ENCODE assay signal across 22 cellular contexts in genomic region chr11:96282846-96283245, GRCh38.
DNase-seq lines count a peak whose midpoint lies in the region; ATAC-seq, FAIRE-seq and TF ChIP-seq lines count a peak whose summit lies in the region.
"Had no signal": no experiment of that assay in that cellular context is flagged by ENCODE, and none has a peak within 500 bp of the region (broad histone marks: within the 10 kb centered on the region; RNA-seq: fewer than 3 reads in every experiment).

No MANE protein-coding gene starts in this region.

- TF ChIP-seq CTCF in activated CD8-positive, alpha-beta T cell treated with anti-CD3 and anti-CD28 coated beads for 36 hours (IDR thresholded peaks at IDR 0.05): no peak
- TF ChIP-seq CTCF in osteocyte (IDR thresholded peaks at IDR 0.05): no peak

- ATAC-seq in activated CD8-positive, alpha-beta T cell treated with anti-CD3 and anti-CD28 coated beads for 36 hours: no peak
- ATAC-seq in activated CD8-positive, alpha-beta T cell treated with anti-CD3 and anti-CD28 coated beads, Interleukin-2, amount 10 ng/mL, durations not matched to agents 7 days and 5 days: no peak
- ATAC-seq in GM18519 (IDR thresholded peaks at IDR 0.05; ENCODE audit: low FRiP score, unreplicated experiment) (no peak), HG03045 (IDR thresholded peaks at IDR 0.05; ENCODE audit: unreplicated experiment) (no peak)

- H3K36me3 Mint-ChIP-seq in activated CD8-positive, alpha-beta T cell treated with anti-CD3 and anti-CD28 coated beads for 36 hours (ENCODE audit: low read depth): peaks cover 25% of the 10 kb centered on the region
- peaks cover 20% of the 10 kb centered on the region for H3K36me3 Mint-ChIP-seq in activated CD8-positive, alpha-beta T cell treated with anti-CD3 and anti-CD28 coated beads, Interleukin-2, amount 10 ng/mL, durations not matched to agents 7 days and 5 days (ENCODE audit: low read depth)
- peaks cover 31% of the 10 kb centered on the region for H3K36me3 Mint-ChIP-seq in activated naive CD8-positive, alpha-beta T cell
- H3K36me3 Mint-ChIP-seq in osteocyte (ENCODE audit: unreplicated experiment): peaks cover 10% of the 10 kb centered on the region

- no peak for FAIRE-seq in GM12891 (lab: Jason Lieb, UNC)
- FAIRE-seq: D721Med, GM18507 had no signal

- intact Hi-C loops in activated CD8-positive, alpha-beta T cell treated with anti-CD3 and anti-CD28 coated beads for 36 hours (cut with micrococcal nuclease): loop anchor here (5.0 kb wide), 1 partner anchor 36 kb away; no protein-coding TSS in a partner anchor
- intact Hi-C loops in posterior cingulate gyrus (cut with DNase I): no loop called here

- no peak for DNase-seq in activated CD8-positive, alpha-beta T cell treated with anti-CD3 and anti-CD28 coated beads for 36 hours
- DNase-seq in activated CD8-positive, alpha-beta T cell treated with anti-CD3 and anti-CD28 coated beads, Interleukin-2, amount 10 ng/mL, durations not matched to agents 7 days and 5 days: no peak
- DNase-seq in GM12891 (ENCODE audit: insufficient read length, low spot score) (no peak), osteocyte (ENCODE audit: extremely low spot score, unreplicated experiment) (no peak), posterior cingulate gyrus (no peak)
- DNase-seq: 8988T, GM23248, H7, KBM-7, MM.1S, NCI-H1417, NCI-H1694, NCI-H2029 treated with DMSO at 0.1 percent for 48 hours, NCI-H2227 treated with DMSO at 0.1 percent for 48 hours, NCI-H69, Peyer's patch, SHP77 treated with DMSO at 0.1 percent for 48 hours had no signal

- no peaks in the 10 kb centered on the region for H3K27me3 Mint-ChIP-seq in activated CD8-positive, alpha-beta T cell treated with anti-CD3 and anti-CD28 coated beads for 36 hours
- no peaks in the 10 kb centered on the region for H3K27me3 Mint-ChIP-seq in activated CD8-positive, alpha-beta T cell treated with anti-CD3 and anti-CD28 coated beads, Interleukin-2, amount 10 ng/mL, durations not matched to agents 7 days and 5 days (ENCODE audit: low read depth)
- no peaks in the 10 kb centered on the region for H3K27me3 Mint-ChIP-seq in activated naive CD8-positive, alpha-beta T cell
- no peaks in the 10 kb centered on the region for H3K27me3 Mint-ChIP-seq in osteocyte (ENCODE audit: unreplicated experiment)

- peaks cover 10% of the 10 kb centered on the region for H3K9me3 Mint-ChIP-seq in activated CD8-positive, alpha-beta T cell treated with anti-CD3 and anti-CD28 coated beads for 36 hours
- peaks cover 5% of the 10 kb centered on the region for H3K9me3 Mint-ChIP-seq in activated CD8-positive, alpha-beta T cell treated with anti-CD3 and anti-CD28 coated beads, Interleukin-2, amount 10 ng/mL, durations not matched to agents 7 days and 5 days (ENCODE audit: insufficient read depth)
- H3K9me3 Mint-ChIP-seq in activated naive CD8-positive, alpha-beta T cell (ENCODE audit: low read depth): no peaks in the 10 kb centered on the region
- no peaks in the 10 kb centered on the region for H3K9me3 Mint-ChIP-seq in osteocyte (ENCODE audit: unreplicated experiment)

- POLR2A ChIA-PET in activated CD8-positive, alpha-beta T cell treated with anti-CD3 and anti-CD28 coated beads for 36 hours (lab: Charles Lee): no interaction called here
- POLR2A ChIA-PET in activated CD8-positive, alpha-beta T cell treated with anti-CD3 and anti-CD28 coated beads, Interleukin-2, amount 10 ng/mL, durations not matched to agents 7 days and 5 days (lab: Charles Lee): interaction anchor here (0.6 kb wide), 1 partner anchor 53 kb away, joined by 3 read pairs; no protein-coding TSS in a partner anchor

- CTCF ChIA-PET in activated CD8-positive, alpha-beta T cell treated with anti-CD3 and anti-CD28 coated beads for 36 hours (lab: Charles Lee): interaction anchor here (0.8 to 5.5 kb wide), 3 partner anchors 40 to 60 kb away, joined by 3 to 29 read pairs (median 3); partner anchors contain the start of gene MAML2
- CTCF ChIA-PET in activated CD8-positive, alpha-beta T cell treated with anti-CD3 and anti-CD28 coated beads, Interleukin-2, amount 10 ng/mL, durations not matched to agents 7 days and 5 days (lab: Charles Lee): interaction anchor here (5.1 kb wide), 1 partner anchor 61 kb away, joined by 36 read pairs; the partner anchor contains the start of gene MAML2

- no peak overlapping the region for H3K4me3 Mint-ChIP-seq in activated CD8-positive, alpha-beta T cell treated with anti-CD3 and anti-CD28 coated beads for 36 hours
- no peak overlapping the region for H3K4me3 Mint-ChIP-seq in activated CD8-positive, alpha-beta T cell treated with anti-CD3 and anti-CD28 coated beads, Interleukin-2, amount 10 ng/mL, durations not matched to agents 7 days and 5 days
- H3K4me3 Mint-ChIP-seq in activated naive CD8-positive, alpha-beta T cell: no peak overlapping the region
- H3K4me3 Mint-ChIP-seq in osteocyte (ENCODE audit: unreplicated experiment): no peak overlapping the region

- H3K27ac Mint-ChIP-seq in activated CD8-positive, alpha-beta T cell treated with anti-CD3 and anti-CD28 coated beads for 36 hours: peak overlapping the region; percentile 43
- no peak overlapping the region for H3K27ac Mint-ChIP-seq in activated CD8-positive, alpha-beta T cell treated with anti-CD3 and anti-CD28 coated beads, Interleukin-2, amount 10 ng/mL, durations not matched to agents 7 days and 5 days
- H3K27ac Mint-ChIP-seq in activated naive CD8-positive, alpha-beta T cell: peak overlapping the region; percentile 73
- H3K27ac Mint-ChIP-seq in osteocyte (ENCODE audit: unreplicated experiment): peak overlapping the region; percentile 43

- H3K4me1 Mint-ChIP-seq in activated CD8-positive, alpha-beta T cell treated with anti-CD3 and anti-CD28 coated beads for 36 hours (ENCODE audit: low read depth): peaks cover 88% of the 10 kb centered on the region
- peaks cover 53% of the 10 kb centered on the region for H3K4me1 Mint-ChIP-seq in activated CD8-positive, alpha-beta T cell treated with anti-CD3 and anti-CD28 coated beads, Interleukin-2, amount 10 ng/mL, durations not matched to agents 7 days and 5 days (ENCODE audit: low read depth)
- peaks cover 93% of the 10 kb centered on the region for H3K4me1 Mint-ChIP-seq in activated naive CD8-positive, alpha-beta T cell (ENCODE audit: low read depth)
- H3K4me1 Mint-ChIP-seq in osteocyte (ENCODE audit: unreplicated experiment): peaks cover 45% of the 10 kb centered on the region

- TF ChIP-seq POLR2A in GM12891 (IDR thresholded peaks at IDR 0.05; ENCODE audit: low read depth, low read length): no peak

TF ChIP-seq in GM12891, 5 proteins besides CTCF, POLR2A, EP300 and RAD21:
- TF ChIP-seq PAX5 (IDR thresholded peaks at IDR 0.05; ENCODE audit: insufficient read depth, low read length, severe bottlenecking) (no peak), SPI1 (IDR thresholded peaks at IDR 0.05; ENCODE audit: low read depth, low read length) (0 out of 2 replicates have a peak, but pooled peaks have one; percentile 5), POLR2AphosphoS5 (IDR thresholded peaks at IDR 0.05; ENCODE audit: low read depth, low read length) (no peak), POU2F2 (IDR thresholded peaks at IDR 0.05; ENCODE audit: low read depth, low read length) (no peak)
